Comparison of ENCODE assay signal across 8 cellular contexts in genomic region chr16:30876867-30877266, GRCh38. TPM values are rescaled to one million over a fixed set of nuclear protein-coding genes. Genes with fewer than 3 reads are reported as not detected.
DNase-seq lines count a peak whose midpoint lies in the region; ATAC-seq lines count a peak whose summit lies in the region.

No MANE protein-coding gene starts in this region.

- ATAC-seq in central memory CD8-positive, alpha-beta T cell (replicated peaks; ENCODE audit: extremely low read depth, poor library complexity, severe bottlenecking): no peak
- no peak for ATAC-seq in naive thymus-derived CD8-positive, alpha-beta T cell

- H3K36me3 Mint-ChIP-seq in central memory CD8-positive, alpha-beta T cell (ENCODE audit: insufficient read depth): peaks cover 24% of the 10 kb centered on the region
- peaks cover 0 to 32% (median 0%) of the 10 kb centered on the region in 3 donors for H3K36me3 Mint-ChIP-seq in naive thymus-derived CD8-positive, alpha-beta T cell

- no peak for DNase-seq in Jurkat, Clone E6-1 (ENCODE audit: low read depth, low spot score)
- no peak for DNase-seq in central memory CD8-positive, alpha-beta T cell (ENCODE audit: low spot score in 2 of 2)
- DNase-seq in naive thymus-derived CD8-positive, alpha-beta T cell: no peak
- no peak for DNase-seq in A172 (ENCODE audit: low spot score)
- no peak for DNase-seq in UCSD-AML1 (lab: John Stamatoyannopoulos, UW; ENCODE audit: unreplicated experiment)
- DNase-seq in KG1 (lab: John Stamatoyannopoulos, UW): no peak
- no peak for DNase-seq in SKM-1 (lab: John Stamatoyannopoulos, UW; ENCODE audit: unreplicated experiment)

- peak overlapping the region; percentile 86 to 99 (median 97) for H3K9ac ChIP-seq in BLaER1 treated with 17β-estradiol and CSF1 and Interleukin-3, amounts not matched to agents 10 nM and 100 nM

- H3K4me3 Mint-ChIP-seq in central memory CD8-positive, alpha-beta T cell: peak overlapping the region; percentile 95
- H3K4me3 Mint-ChIP-seq in naive thymus-derived CD8-positive, alpha-beta T cell: peak overlapping the region; percentile 78 to 99 (median 98)

- H3K4me3 ChIP-seq in BLaER1 treated with 17β-estradiol and CSF1 and Interleukin-3, amounts not matched to agents 10 nM and 100 nM: peak overlapping the region; percentile 66 to 90 (median 79); a peak in 19 of 20 replicates
- peak overlapping the region; percentile 95 for H3K4me3 ChIP-seq in Jurkat, Clone E6-1 (ENCODE audit: low read length)

- H3K27me3 ChIP-seq in BLaER1 treated with 17β-estradiol and CSF1 and Interleukin-3, amounts not matched to agents 10 nM and 100 nM: no peaks in the 10 kb centered on the region

- peaks cover 22 to 33% (median 26%) of the 10 kb centered on the region in 10 experiments for H3K4me1 ChIP-seq in BLaER1 treated with 17β-estradiol and CSF1 and Interleukin-3, amounts not matched to agents 10 nM and 100 nM

- H3K9me3 Mint-ChIP-seq in central memory CD8-positive, alpha-beta T cell: no peaks in the 10 kb centered on the region
- H3K9me3 Mint-ChIP-seq in naive thymus-derived CD8-positive, alpha-beta T cell: no peaks in the 10 kb centered on the region

- H3K27me3 Mint-ChIP-seq in central memory CD8-positive, alpha-beta T cell: no peaks in the 10 kb centered on the region
- H3K27me3 Mint-ChIP-seq in naive thymus-derived CD8-positive, alpha-beta T cell: no peaks in the 10 kb centered on the region

- H4K20me1 ChIP-seq in BLaER1 treated with 17β-estradiol and CSF1 and Interleukin-3, amounts not matched to agents 10 nM and 100 nM: peaks cover 0 to 7% (median 0%) of the 10 kb centered on the region in 11 experiments; a peak in 1 of 22 replicates

- peaks cover 40% of the 10 kb centered on the region for H3K4me1 Mint-ChIP-seq in central memory CD8-positive, alpha-beta T cell
- H3K4me1 Mint-ChIP-seq in naive thymus-derived CD8-positive, alpha-beta T cell: peaks cover 21 to 59% (median 33%) of the 10 kb centered on the region in 4 donors

- peak overlapping the region; percentile 90 for H3K27ac Mint-ChIP-seq in central memory CD8-positive, alpha-beta T cell (ENCODE audit: low read depth)
- H3K27ac Mint-ChIP-seq in naive thymus-derived CD8-positive, alpha-beta T cell: peak overlapping the region; percentile 90 to 99 (median 97)

- peak overlapping the region; percentile 92 to 99 (median 97) for H3K4me2 ChIP-seq in BLaER1 treated with 17β-estradiol and CSF1 and Interleukin-3, amounts not matched to agents 10 nM and 100 nM

- H3K27ac ChIP-seq in BLaER1 treated with 17β-estradiol and CSF1 and Interleukin-3, amounts not matched to agents 10 nM and 100 nM: peak overlapping the region; percentile 80 to 99 (median 97)

- H3K9me3 ChIP-seq in BLaER1 treated with 17β-estradiol and CSF1 and Interleukin-3, amounts not matched to agents 10 nM and 100 nM (replicated peaks in 1 of 11): no peaks in the 10 kb centered on the region

- peaks cover 19 to 47% (median 26%) of the 10 kb centered on the region in 11 experiments; a peak in 21 of 22 replicates for H3K36me3 ChIP-seq in BLaER1 treated with 17β-estradiol and CSF1 and Interleukin-3, amounts not matched to agents 10 nM and 100 nM

- POLR2A ChIA-PET in naive thymus-derived CD8-positive, alpha-beta T cell (lab: Charles Lee): interaction anchor here (0.6 to 6.0 kb wide), 5 partner anchors 17 to 611 kb away, joined by 3 to 125 read pairs (median 4); partner anchors contain the start of genes BCL7C and CTF1

RNA-seq across cellular contexts. Expression of gene BCL7C, which starts 17.0 kb away (rescaled TPM):
- 29.0 TPM for polyA plus RNA-seq in Jurkat, Clone E6-1 (2012; ENCODE audit: insufficient read depth, insufficient read length)
- 10 to 100 TPM; 24.2 to 24.6 TPM for total RNA-seq in naive thymus-derived CD8-positive, alpha-beta T cell
- 10 to 100 TPM; 33.9 to 38.8 (median 34.7) TPM for polyA plus RNA-seq in naive thymus-derived CD8-positive, alpha-beta T cell
- 57.3 and 60.8 TPM in 2 replicates for total RNA-seq in A172 (2014; rRNA removed; shearing (Covaris generic))

RNA-seq across cellular contexts. Expression of gene CTF1, which starts 19.5 kb away (rescaled TPM):
- not detected for polyA plus RNA-seq in Jurkat, Clone E6-1 (2012; ENCODE audit: insufficient read depth, insufficient read length)
- 1 to 10 TPM; 1.0 to 1.3 TPM for total RNA-seq in naive thymus-derived CD8-positive, alpha-beta T cell
- polyA plus RNA-seq in naive thymus-derived CD8-positive, alpha-beta T cell: under 1 TPM in 1 of 3 donors, not detected in 2; 0.14 TPM
- 1.9 and 2.3 TPM in 2 replicates for total RNA-seq in A172 (2014; rRNA removed; shearing (Covaris generic))

RNA-seq across cellular contexts. Expression of gene FBXL19, which starts 46.5 kb away (rescaled TPM):
- polyA plus RNA-seq in Jurkat, Clone E6-1 (2012; ENCODE audit: insufficient read depth, insufficient read length): 24.0 TPM
- total RNA-seq in naive thymus-derived CD8-positive, alpha-beta T cell: 10 to 100 TPM; 13.1 to 16.8 TPM
- under 1 TPM; 0.06 to 0.29 (median 0.16) TPM for polyA plus RNA-seq in naive thymus-derived CD8-positive, alpha-beta T cell
- total RNA-seq in A172 (2014; rRNA removed; shearing (Covaris generic)): 18.7 and 32.5 TPM in 2 replicates
